13 cellular contexts compared by ENCODE assay signal in genomic region chr13:109745702-109746101, GRCh38. TPM values are rescaled to one million over a fixed set of nuclear protein-coding genes. Genes with fewer than 3 reads are reported as not detected.
DNase-seq lines count a peak whose midpoint lies in the region; ATAC-seq and TF ChIP-seq lines count a peak whose summit lies in the region.
"Had no signal": no experiment of that assay in that cellular context is flagged by ENCODE, and none has a peak within 500 bp of the region (broad histone marks: within the 10 kb centered on the region; RNA-seq: fewer than 3 reads in every experiment).

No MANE protein-coding gene starts in this region.

- intact Hi-C loops in adrenal gland (cut with DNase I): no loop called here

- H3K9me3 ChIP-seq in T-helper 17 cell (ENCODE audit: control insufficient read depth, low read length, poor library complexity, severe bottlenecking): no peaks in the 10 kb centered on the region
- no peaks in the 10 kb centered on the region for H3K9me3 ChIP-seq in adrenal gland (replicated peaks in 1 of 3)
- no peaks in the 10 kb centered on the region for H3K9me3 ChIP-seq in endodermal cell (ENCODE audit: control insufficient read depth, low read length)
- no peaks in the 10 kb centered on the region for H3K9me3 ChIP-seq in hepatocyte (ENCODE audit: low read depth)

- no peak for TF ChIP-seq CTCF in adrenal gland (IDR thresholded peaks at IDR 0.05)
- TF ChIP-seq CTCF in endodermal cell (conservative IDR thresholded peaks at IDR 0.05): no peak
- TF ChIP-seq CTCF in hepatocyte (IDR thresholded peaks at IDR 0.05; ENCODE audit: poor library complexity): no peak

- TF ChIP-seq POLR2A in adrenal gland (IDR thresholded peaks at IDR 0.05): no peak

- H3K27me3 Mint-ChIP-seq in T-helper 17 cell (peaks cover 8% of the 10 kb centered on the region), endodermal cell (ENCODE audit: insufficient read depth) (no peaks in the 10 kb centered on the region)
- peaks cover 5 to 15% of the 10 kb centered on the region in 2 donors for H3K27me3 Mint-ChIP-seq in stimulated activated naive B cell treated with anti-CD40 and anti-IgM and Interleukin-4, amounts not matched to agents 10 μg/mL and 1 μg/mL and 100 μg/mL, for 72 hours

- peaks cover 12% of the 10 kb centered on the region for H3K4me1 Mint-ChIP-seq in T-helper 17 cell
- peaks cover 7% of the 10 kb centered on the region for H3K4me1 Mint-ChIP-seq in endodermal cell
- no peaks in the 10 kb centered on the region for H3K4me1 Mint-ChIP-seq in stimulated activated naive B cell treated with anti-CD40 and anti-IgM and Interleukin-4, amounts not matched to agents 10 μg/mL and 1 μg/mL and 100 μg/mL, for 72 hours
- H3K4me1 Mint-ChIP-seq: B cell had no signal

- H4K20me1 ChIP-seq in hepatocyte (ENCODE audit: insufficient read depth, poor library complexity, severe bottlenecking): no peaks in the 10 kb centered on the region
- H4K20me1 ChIP-seq: BLaER1 treated with 17β-estradiol and CSF1 and Interleukin-3, amounts not matched to agents 10 nM and 100 nM had no signal

- WGBS in adrenal gland, 4 donors: 50 to 71% (median 54%) methylated on average over 9 to 15 of the region's 15 CpGs
- 87 to 91% methylated on average over 13 to 15 of the region's 15 CpGs for WGBS in endodermal cell (ENCODE audit: insufficient coverage in 1 of 2, insufficient read length in 1 of 2), 2 experiments
- WGBS in hepatocyte (ENCODE audit: low lambda C conversion rate, missing lambda C conversion rate): 80% methylated on average over 15 of the region's 15 CpGs

- no peaks in the 10 kb centered on the region for H3K9me2 ChIP-seq in hepatocyte (replicated peaks; ENCODE audit: insufficient read depth)

- H3K4me1 ChIP-seq in adrenal gland (replicated peaks in 1 of 2): peaks cover 4 to 19% of the 10 kb centered on the region in 2 donors
- no peaks in the 10 kb centered on the region for H3K4me1 ChIP-seq in endodermal cell (ENCODE audit: control insufficient read depth, insufficient read depth, low read length)
- peaks cover 10% of the 10 kb centered on the region for H3K4me1 ChIP-seq in hepatocyte (ENCODE audit: insufficient read depth)

- H3K36me3 ChIP-seq in adrenal gland (replicated peaks in 1 of 2) (no peaks in the 10 kb centered on the region), endodermal cell (ENCODE audit: control insufficient read depth, insufficient read depth, low read length) (no peaks in the 10 kb centered on the region), hepatocyte (replicated peaks; ENCODE audit: insufficient read depth, low read depth) (no peaks in the 10 kb centered on the region)
- H3K36me3 ChIP-seq: BLaER1 treated with 17β-estradiol and CSF1 and Interleukin-3, amounts not matched to agents 10 nM and 100 nM had no signal

- no peaks in the 10 kb centered on the region for H3K9me3 Mint-ChIP-seq in endodermal cell
- peaks cover 0 to 5% of the 10 kb centered on the region in 2 donors for H3K9me3 Mint-ChIP-seq in stimulated activated naive B cell treated with anti-CD40 and anti-IgM and Interleukin-4, amounts not matched to agents 10 μg/mL and 1 μg/mL and 100 μg/mL, for 72 hours
- H3K9me3 Mint-ChIP-seq: CD8-positive, alpha-beta T cell; GM23338 had no signal

- H2AFZ ChIP-seq in hepatocyte: no peak overlapping the region
- H2AFZ ChIP-seq: GM23338 had no signal

- peak overlapping the region in 1 of 5 donors; percentile 8 for H3K27ac ChIP-seq in adrenal gland
- no peak overlapping the region for H3K27ac ChIP-seq in endodermal cell (ENCODE audit: low read depth, low read length)
- H3K27ac ChIP-seq in hepatocyte: no peak overlapping the region

- no peak overlapping the region for H3K4me3 ChIP-seq in adrenal gland
- no peak overlapping the region for H3K4me3 ChIP-seq in endodermal cell (ENCODE audit: low read length)
- no peak overlapping the region for H3K4me3 ChIP-seq in hepatocyte
- H3K4me3 ChIP-seq: BLaER1 treated with 17β-estradiol and CSF1 and Interleukin-3, amounts not matched to agents 10 nM and 100 nM; GM23338 had no signal

- H3K9ac ChIP-seq in endodermal cell (ENCODE audit: extremely low read depth, low read length, poor library complexity, severe bottlenecking): no peak overlapping the region
- H3K9ac ChIP-seq: BLaER1 treated with 17β-estradiol and CSF1 and Interleukin-3, amounts not matched to agents 10 nM and 100 nM had no signal

- H3K4me2 ChIP-seq in hepatocyte: no peak overlapping the region
- H3K4me2 ChIP-seq: GM23338 had no signal

- H3K4me3 Mint-ChIP-seq in T-helper 17 cell (no peak overlapping the region), endodermal cell (no peak overlapping the region)
- no peak overlapping the region for H3K4me3 Mint-ChIP-seq in stimulated activated naive B cell treated with anti-CD40 and anti-IgM and Interleukin-4, amounts not matched to agents 10 μg/mL and 1 μg/mL and 100 μg/mL, for 72 hours
- H3K4me3 Mint-ChIP-seq: B cell; CD8-positive, alpha-beta T cell; GM23338 had no signal

- H3K27ac Mint-ChIP-seq in T-helper 17 cell: peak overlapping the region; percentile 32
- no peak overlapping the region for H3K27ac Mint-ChIP-seq in endodermal cell
- H3K27ac Mint-ChIP-seq in stimulated activated naive B cell treated with anti-CD40 and anti-IgM and Interleukin-4, amounts not matched to agents 10 μg/mL and 1 μg/mL and 100 μg/mL, for 72 hours: no peak overlapping the region
- H3K27ac Mint-ChIP-seq: B cell; CD8-positive, alpha-beta T cell; GM23338 had no signal

- DNase-seq in T-helper 17 cell (no peak), adrenal gland (peak in 4 of 7 donors; percentile 39 to 57 (median 41)), endodermal cell (peak; percentile 24), ureter (ENCODE audit: low spot score) (peak; percentile 18), hepatocyte (ENCODE audit: low spot score) (no peak)
- DNase-seq in stimulated activated naive B cell treated with anti-CD40 and anti-IgM and Interleukin-4, amounts not matched to agents 10 μg/mL and 1 μg/mL and 100 μg/mL, for 72 hours: no peak
- DNase-seq: Calu3; CD8-positive, alpha-beta T cell; HCEC 1CT had no signal

- H3K27me3 ChIP-seq in adrenal gland: no peaks in the 10 kb centered on the region
- no peaks in the 10 kb centered on the region for H3K27me3 ChIP-seq in endodermal cell (ENCODE audit: control insufficient read depth, insufficient read depth, low read length, poor library complexity, severe bottlenecking)
- no peaks in the 10 kb centered on the region for H3K27me3 ChIP-seq in hepatocyte
- H3K27me3 ChIP-seq: BLaER1 treated with 17β-estradiol and CSF1 and Interleukin-3, amounts not matched to agents 10 nM and 100 nM had no signal

- peaks cover 3% of the 10 kb centered on the region for H3K36me3 Mint-ChIP-seq in T-helper 17 cell (ENCODE audit: low read depth)
- peaks cover 2% of the 10 kb centered on the region for H3K36me3 Mint-ChIP-seq in endodermal cell (ENCODE audit: low read depth)
- H3K36me3 Mint-ChIP-seq in stimulated activated naive B cell treated with anti-CD40 and anti-IgM and Interleukin-4, amounts not matched to agents 10 μg/mL and 1 μg/mL and 100 μg/mL, for 72 hours: peaks cover 0 to 3% of the 10 kb centered on the region in 2 donors
- H3K36me3 Mint-ChIP-seq: CD8-positive, alpha-beta T cell had no signal

- H3K79me2 ChIP-seq in hepatocyte: no peaks in the 10 kb centered on the region

- ATAC-seq in T-helper 17 cell (no peak), GM21526 (IDR thresholded peaks at IDR 0.05; ENCODE audit: low FRiP score, unreplicated experiment) (no peak)
- no peak for ATAC-seq in stimulated activated naive B cell treated with anti-CD40 and anti-IgM and Interleukin-4, amounts not matched to agents 10 μg/mL and 1 μg/mL and 100 μg/mL, for 72 hours (replicated peaks)
- ATAC-seq: CD8-positive, alpha-beta T cell; GM23338 had no signal

RNA-seq across cellular contexts. Expression of gene IRS2, which starts 40.7 kb away (rescaled TPM):
- 100 to 1,000 TPM in 1 of 2 donors, 10 to 100 TPM in 1; 90.1 to 101 TPM for total RNA-seq in T-helper 17 cell
- 10 to 100 TPM; 43.4 to 84.2 (median 50.2) TPM for total RNA-seq in adrenal gland
- 10 to 100 TPM; 11.3 to 15.1 (median 12.8) TPM for polyA plus RNA-seq in adrenal gland
- total RNA-seq in endodermal cell: 10 to 100 TPM; 16.9 to 23.7 TPM
- polyA plus RNA-seq in endodermal cell (2013, experiment 1 of 2): 9.5 TPM
- polyA plus RNA-seq in endodermal cell (2013, experiment 2 of 2): 9.9 TPM
- 6.0 TPM for total RNA-seq in ureter
- 15.7 and 19.4 TPM in 2 replicates for total RNA-seq in hepatocyte
- polyA plus RNA-seq in hepatocyte: 26.4 and 27.9 TPM in 2 replicates

Comparison
In these comparisons a context has a peak if more than half of its experiments do, and no peak if none do; other contexts are left out.
1. DNase-seq: peak in adrenal gland (4 of 7), endodermal cell (single experiment) and ureter (single experiment); none in T-helper 17 cell (0 of 3), stimulated activated naive B cell treated with anti-CD40 and anti-IgM and Interleukin-4, amounts not matched to agents 10 μg/mL and 1 μg/mL and 100 μg/mL, for 72 hours (single experiment) and hepatocyte (single experiment).